Comparison of ENCODE assay signal across 1 cellular context in genomic region chr1:236577041-236577440, GRCh38.
A peak's percentile ranks its signal among the peaks of the same experiment; 100 is the strongest.
TF ChIP-seq lines count a peak whose summit lies in the region.

No MANE protein-coding gene starts in this region.

TF ChIP-seq in IMR-90, 13 proteins besides CTCF, POLR2A, EP300 and RAD21:
- peak; percentile 85 for TF ChIP-seq CEBPB (IDR thresholded peaks at IDR 0.05; ENCODE audit: low read depth, low read length)
